In genomic region chr11:103108933-103109817, GRCh38 we compare ENCODE assay signal across 1 cellular context.
TF ChIP-seq lines count a peak whose summit lies in the region.

Gene DYNC2H1 (plus strand): TSS chr11:103109426. CDS start chr11:103109575, 149 bp downstream.

TF ChIP-seq in K562, 482 proteins besides CTCF, POLR2A, EP300 and RAD21 (continued from another document and continues in another):
- TF ChIP-seq ZNF395 (CRISPR knock-in tag; IDR thresholded peaks at IDR 0.05): peak; percentile 41; the same call in 1 of the 2 replicates
- no peak for TF ChIP-seq ZNF707 (CRISPR knock-in tag; conservative IDR thresholded peaks at IDR 0.05)
- 0 out of 2 replicates have a peak, but pooled peaks have one; percentile 37 for TF ChIP-seq ZNF431 (CRISPR knock-in tag; IDR thresholded peaks at IDR 0.05)
- 0 out of 2 replicates have a peak, but pooled peaks have one; percentile 35 for TF ChIP-seq ZHX1 (conservative IDR thresholded peaks at IDR 0.05; ENCODE audit: low read length)
- TF ChIP-seq ZBTB8A (IDR thresholded peaks at IDR 0.05; ENCODE audit: partially characterized antibody): no peak
- peak; percentile 88 to 90 for TF ChIP-seq NRF1 (conservative IDR thresholded peaks at IDR 0.05 in 1 of 2, IDR thresholded peaks at IDR 0.05 in 1 of 2)
- peak; percentile 50; the same call in 1 of the 2 replicates for TF ChIP-seq USF1 (CRISPR knock-in tag; IDR thresholded peaks at IDR 0.05)
- TF ChIP-seq MNT (conservative IDR thresholded peaks at IDR 0.05): peak; percentile 75 to 83
- peak; percentile 40; the same call in 1 of the 2 replicates for TF ChIP-seq GATA2 (CRISPR knock-in tag; IDR thresholded peaks at IDR 0.05)
- TF ChIP-seq CBFA2T2 (conservative IDR thresholded peaks at IDR 0.05): no peak
- peak; percentile 79; the same call in 1 of the 2 replicates for TF ChIP-seq ESRRA (IDR thresholded peaks at IDR 0.05; ENCODE audit: borderline replicate concordance, low read depth)
- no peak for TF ChIP-seq PTBP1 (IDR thresholded peaks at IDR 0.05; ENCODE audit: low read depth, low read length)
- no peak for TF ChIP-seq MTA1 (IDR thresholded peaks at IDR 0.05; ENCODE audit: borderline replicate concordance)
- TF ChIP-seq THRA (IDR thresholded peaks at IDR 0.05): no peak
- peak; percentile 79 for TF ChIP-seq RBBP5 (IDR thresholded peaks at IDR 0.05; ENCODE audit: borderline replicate concordance, insufficient read depth, low read length, poor library complexity, severe bottlenecking)
- peak; percentile 80 for TF ChIP-seq MGA (IDR thresholded peaks at IDR 0.05)
- TF ChIP-seq CEBPG (CRISPR knock-in tag; IDR thresholded peaks at IDR 0.05): peak; percentile 75
- peak; percentile 63 to 80 for TF ChIP-seq CEBPG (tag; conservative IDR thresholded peaks at IDR 0.05 in 1 of 2, IDR thresholded peaks at IDR 0.05 in 1 of 2)
- peak; percentile 75 for TF ChIP-seq CREM (IDR thresholded peaks at IDR 0.05; ENCODE audit: low read depth)
- peak in 1 of 2 experiments; percentile 33; a peak in 1 of 4 replicates for TF ChIP-seq HDAC1 (IDR thresholded peaks at IDR 0.05)
- no peak for TF ChIP-seq ZNF253 (CRISPR knock-in tag; conservative IDR thresholded peaks at IDR 0.05)
- no peak for TF ChIP-seq CREB3L1 (IDR thresholded peaks at IDR 0.05; ENCODE audit: borderline replicate concordance, low read depth)
- no peak for TF ChIP-seq ZNF280A (IDR thresholded peaks at IDR 0.05; ENCODE audit: low read depth, partially characterized antibody)
- TF ChIP-seq MXD1 (CRISPR knock-in tag; IDR thresholded peaks at IDR 0.05; ENCODE audit: borderline replicate concordance, poor library complexity, severe bottlenecking): no peak
- peak; percentile 86 for TF ChIP-seq ZBTB2 (IDR thresholded peaks at IDR 0.05)
